In genomic region chr7:43758029-43758860, GRCh38 we compare ENCODE assay signal across 8 cellular contexts. TPM values are rescaled to one million over a fixed set of nuclear protein-coding genes. Genes with fewer than 3 reads are reported as not detected.
DNase-seq lines count a peak whose midpoint lies in the region; ATAC-seq and TF ChIP-seq lines count a peak whose summit lies in the region.

Gene BLVRA, plus strand, starts transcription at chr7:43758680. Its CDS starts 12,479 bp downstream, at chr7:43771159.

- no peaks in the 10 kb centered on the region for H3K36me3 Mint-ChIP-seq in IgD-negative memory B cell

- no peak for TF ChIP-seq CTCF in WI38 (IDR thresholded peaks at IDR 0.05; ENCODE audit: low read depth, low read length)
- TF ChIP-seq CTCF in cardiac fibroblast (IDR thresholded peaks at IDR 0.05; ENCODE audit: low read depth, low read length): no peak

- ATAC-seq in GM21526 (IDR thresholded peaks at IDR 0.05; ENCODE audit: low FRiP score, unreplicated experiment): peak; percentile 65

- H3K27ac Mint-ChIP-seq in IgD-negative memory B cell: peak within 1 kb of the TSS in 2 of 3 donors; percentile 52 to 57

- DNase-seq in EL: peak; percentile 45
- peak; percentile 40 to 65 for DNase-seq in cardiac fibroblast (ENCODE audit: low read depth in 2 of 2)
- peak; percentile 74 for DNase-seq in islet precursor cell
- DNase-seq in stimulated activated CD4-positive, alpha-beta T cell treated with anti-CD3 and anti-CD28 coated beads, Interleukin-12 subunit alpha, Interleukin-12 subunit beta, amount 100 ng/mL, for 48 hours (ENCODE audit: low read depth in 2 of 3, low spot score in 1 of 3): peak; percentile 14 to 49 (median 33)
- no peak for DNase-seq in DMS114 treated with DMSO at 0.1 percent for 48 hours (lab: John Stamatoyannopoulos, UW; ENCODE audit: unreplicated experiment)

- peak within 1 kb of the TSS; percentile 73 for H3K4me3 ChIP-seq in WI38 (ENCODE audit: low read depth, low read length)
- peak within 1 kb of the TSS; percentile 68 to 71 for H3K4me3 ChIP-seq in cardiac fibroblast (replicated peaks in 1 of 2; ENCODE audit: low read depth in 2 of 2, low read length in 2 of 2)

- H3K9me3 Mint-ChIP-seq in IgD-negative memory B cell: no peaks in the 10 kb centered on the region

- peaks cover 10 to 18% (median 12%) of the 10 kb centered on the region in 3 donors for H3K4me1 Mint-ChIP-seq in IgD-negative memory B cell

- H3K4me3 Mint-ChIP-seq in IgD-negative memory B cell: peak within 1 kb of the TSS; percentile 87 to 93 (median 91)

- no peaks in the 10 kb centered on the region for H3K27me3 Mint-ChIP-seq in IgD-negative memory B cell

RNA-seq across cellular contexts. Expression of gene BLVRA, which starts in this region (rescaled TPM):
- 34.4 TPM for polyA plus RNA-seq in IgD-negative memory B cell
